Comparison of ENCODE assay signal across 1 cellular context in the genomic region with DNA sequence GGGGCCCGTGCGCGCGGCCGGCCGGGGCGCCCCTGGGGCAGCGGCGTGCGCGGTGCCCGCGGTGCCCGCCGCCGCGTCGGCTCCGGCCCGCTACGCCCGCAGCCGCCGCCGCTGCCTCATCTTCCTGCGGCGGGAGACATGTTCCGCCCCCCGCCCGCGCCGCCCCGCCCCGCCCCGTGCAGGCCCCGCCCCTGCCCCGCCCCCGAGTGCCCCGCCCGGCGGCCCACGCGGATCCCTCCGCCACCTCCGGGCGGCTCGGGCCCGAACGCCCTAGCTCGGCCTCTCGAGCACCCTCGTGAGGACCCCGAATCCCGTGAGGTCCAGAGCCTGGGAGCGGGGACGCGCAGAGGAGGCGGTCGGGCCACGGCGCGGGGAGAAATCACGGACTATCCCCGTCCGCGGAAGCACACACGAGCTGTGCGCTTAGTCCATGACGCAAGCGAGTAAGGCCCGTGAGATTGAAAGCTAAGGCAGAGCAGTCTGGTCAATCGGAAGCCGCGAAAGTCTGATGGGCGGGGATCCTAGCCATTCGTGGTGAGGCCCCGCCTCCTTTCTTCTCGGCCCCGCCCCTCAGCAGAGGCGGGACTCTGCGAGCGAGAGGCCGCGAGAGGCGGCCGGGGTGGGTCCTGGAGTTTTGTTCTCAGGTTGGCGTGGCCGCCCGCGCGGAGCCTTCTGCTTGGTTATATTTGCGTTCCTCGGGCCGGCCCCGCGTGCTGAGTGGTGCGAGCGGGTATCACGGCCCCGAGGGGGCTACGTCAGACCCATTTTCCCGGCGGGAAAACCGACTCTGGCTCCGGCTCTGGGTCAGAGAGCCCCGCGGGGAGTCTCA.
TF ChIP-seq lines count a peak whose summit lies in the region.

TCF3 (minus strand) TSS at position 145 of the 829 bp plus-strand sequence. CDS start 2,367 bp downstream, outside the sequence.

TF ChIP-seq in K562, 482 proteins besides CTCF, POLR2A, EP300 and RAD21 (continued from another document):
- TF ChIP-seq U2AF1 (optimal IDR thresholded peaks at IDR 0.05; ENCODE audit: low read depth, low read length) (no peak), NBN (IDR thresholded peaks at IDR 0.05; ENCODE audit: low read depth) (peak; percentile 55; the same call in 1 of the 2 replicates), THRAP3 (IDR thresholded peaks at IDR 0.05; ENCODE audit: borderline replicate concordance) (no peak), NFE2 (IDR thresholded peaks at IDR 0.05; ENCODE audit: low read depth) (no peak), TCF7L2 (IDR thresholded peaks at IDR 0.05; ENCODE audit: low read depth, low read length) (no peak), JUN (IDR thresholded peaks at IDR 0.05; ENCODE audit: borderline replicate concordance, low read depth, low read length) (peak; percentile 63; the same call in 1 of the 2 replicates), JUN (CRISPR knock-in tag; IDR thresholded peaks at IDR 0.05; ENCODE audit: borderline replicate concordance) (peak; percentile 87; the same call in 1 of the 2 replicates), RBM22 (IDR thresholded peaks at IDR 0.05; ENCODE audit: low read depth, low read length, poor library complexity, severe bottlenecking) (peak; percentile 59), ETS2 (tag; IDR thresholded peaks at IDR 0.05; ENCODE audit: borderline replicate concordance, poor library complexity, severe bottlenecking) (no peak), KLF6 (CRISPR knock-in tag; IDR thresholded peaks at IDR 0.05; ENCODE audit: borderline replicate concordance) (peak; percentile 87), GTF2E2 (tag; IDR thresholded peaks at IDR 0.05) (no peak), PCBP1 (IDR thresholded peaks at IDR 0.05; ENCODE audit: low read depth, low read length, poor library complexity, severe bottlenecking) (peak; percentile 100), CREM (IDR thresholded peaks at IDR 0.05; ENCODE audit: low read depth) (peak; percentile 97), PCBP2 (IDR thresholded peaks at IDR 0.05; ENCODE audit: low read depth, low read length, poor library complexity, severe bottlenecking) (no peak), MBD2 (IDR thresholded peaks at IDR 0.05; ENCODE audit: borderline replicate concordance, low read depth) (peak; percentile 98), MYC (IDR thresholded peaks at IDR 0.05; ENCODE audit: low read depth, low read length) (peak; percentile 46), MYC (CRISPR knock-in tag; IDR thresholded peaks at IDR 0.05; ENCODE audit: borderline replicate concordance, low read depth) (peak; percentile 57; the same call in 1 of the 2 replicates), RNF219 (CRISPR knock-in tag; IDR thresholded peaks at IDR 0.05) (no peak), DNMT1 (IDR thresholded peaks at IDR 0.05) (no peak), FOXK2 (conservative IDR thresholded peaks at IDR 0.05 in 1 of 2, IDR thresholded peaks at IDR 0.05 in 1 of 2; ENCODE audit: low read depth in 2 of 2) (peak in 1 of 2 experiments; percentile 67; a peak in 2 of 4 replicates), HDAC6 (IDR thresholded peaks at IDR 0.05; ENCODE audit: low read depth, low read length) (no peak), ZNF282 (CRISPR knock-in tag; IDR thresholded peaks at IDR 0.05) (no peak), ZNF551 (CRISPR knock-in tag; IDR thresholded peaks at IDR 0.05) (no peak), TEAD2 (tag; IDR thresholded peaks at IDR 0.05) (no peak), YY1 (IDR thresholded peaks at IDR 0.05; ENCODE audit: borderline replicate concordance in 1 of 3, control insufficient read depth in 1 of 3, extremely low read depth in 1 of 3, insufficient read depth in 3 of 3, insufficient read length in 1 of 3, insufficient replicate concordance in 2 of 3, low read depth in 1 of 3, low read length in 2 of 3) (peak in 2 of 3 experiments; percentile 48 to 63)
